24 cellular contexts compared by ENCODE assay signal in genomic region chr12:96226801-96227348, GRCh38. TPM values are rescaled to one million over a fixed set of nuclear protein-coding genes. Genes with fewer than 3 reads are reported as not detected.
DNase-seq lines count a peak whose midpoint lies in the region; ATAC-seq and TF ChIP-seq lines count a peak whose summit lies in the region.
"Had no signal": no experiment of that assay in that cellular context is flagged by ENCODE, and none has a peak within 500 bp of the region (broad histone marks: within the 10 kb centered on the region; RNA-seq: fewer than 3 reads in every experiment).

No MANE protein-coding gene starts in this region.

- H3K27me3 ChIP-seq in CD4-positive, alpha-beta memory T cell (ENCODE audit: insufficient read depth, low read length), result no peaks in the 10 kb centered on the region
- H3K27me3 ChIP-seq: MG63, sigmoid colon, tibial nerve had no signal

- DNase-seq in activated CD4-positive, alpha-beta T cell treated with anti-CD3 and anti-CD28 coated beads for 36 hours, result no peak
- DNase-seq in activated CD4-positive, alpha-beta T cell treated with anti-CD3 and anti-CD28 coated beads for 4 hours, result no peak
- DNase-seq in CD4-positive, alpha-beta memory T cell, result no peak
- DNase-seq in glutamatergic neuron (no peak), ecto neural progenitor cell (ENCODE audit: low spot score) (no peak)
- DNase-seq: activated CD4-positive, alpha-beta T cell treated with anti-CD3 and anti-CD28 coated beads for 1 hour; COR-L47; effector CD4-positive, alpha-beta T cell; GF-D8; kidney; MG63; NCI-H2081; NCI-H446; NCI-H82; PC-3; SHP77; sigmoid colon; SW 1271 had no signal

- no peak overlapping the region for H3K27ac ChIP-seq in CD4-positive, alpha-beta memory T cell (ENCODE audit: low read depth, low read length)
- H3K27ac ChIP-seq: tibial nerve had no signal

- intact Hi-C loops in activated CD4-positive, alpha-beta T cell treated with anti-CD3 and anti-CD28 coated beads for 36 hours (cut with DNase I, micrococcal nuclease), result no loop called here
- intact Hi-C loops in CD4-positive, alpha-beta memory T cell (cut with micrococcal nuclease), result no loop called here

- no peaks in the 10 kb centered on the region for H3K27me3 Mint-ChIP-seq in activated CD4-positive, alpha-beta T cell treated with anti-CD3 and anti-CD28 coated beads for 36 hours
- H3K27me3 Mint-ChIP-seq in CD4-positive, alpha-beta memory T cell, result no peaks in the 10 kb centered on the region
- no peaks in the 10 kb centered on the region for H3K27me3 Mint-ChIP-seq in activated T-helper 17 cell treated with anti-CD3 and anti-CD28 coated beads, Interleukin-2, amount 50 U/mL, for 72 hours
- peaks cover 9% of the 10 kb centered on the region for H3K27me3 Mint-ChIP-seq in glutamatergic neuron (ENCODE audit: unreplicated experiment)
- H3K27me3 Mint-ChIP-seq: progenitor cell of endocrine pancreas had no signal

- H3K4me1 Mint-ChIP-seq in activated CD4-positive, alpha-beta T cell treated with anti-CD3 and anti-CD28 coated beads for 36 hours, result peaks cover 35% of the 10 kb centered on the region
- H3K4me1 Mint-ChIP-seq in CD4-positive, alpha-beta memory T cell, result peaks cover 37 to 73% (median 49%) of the 10 kb centered on the region in 4 donors
- H3K4me1 Mint-ChIP-seq in activated T-helper 17 cell treated with anti-CD3 and anti-CD28 coated beads, Interleukin-2, amount 50 U/mL, for 72 hours, result peaks cover 50% of the 10 kb centered on the region
- H3K4me1 Mint-ChIP-seq in glutamatergic neuron (ENCODE audit: low read depth, unreplicated experiment), result peaks cover 11% of the 10 kb centered on the region

- H3K4me3 ChIP-seq in CD4-positive, alpha-beta memory T cell (ENCODE audit: low read length in 2 of 2), result no peak overlapping the region
- H3K4me3 ChIP-seq: lung, MG63, sigmoid colon, tibial nerve had no signal

- TF ChIP-seq CTCF in glutamatergic neuron (IDR thresholded peaks at IDR 0.05; ENCODE audit: partially characterized antibody, unreplicated experiment), result no peak

- peaks cover 26% of the 10 kb centered on the region for H3K36me3 ChIP-seq in CD4-positive, alpha-beta memory T cell (ENCODE audit: insufficient read depth, low read length)
- H3K36me3 ChIP-seq: sigmoid colon, tibial nerve had no signal

- CTCF ChIA-PET in activated CD4-positive, alpha-beta T cell treated with anti-CD3 and anti-CD28 coated beads for 36 hours (lab: Charles Lee), result interaction anchor here (1.0 to 1.2 kb wide), 3 partner anchors 12 to 55 kb away, joined by 3 to 5 read pairs (median 3); no protein-coding TSS in a partner anchor
- CTCF ChIA-PET in CD4-positive, alpha-beta memory T cell (lab: Charles Lee; ENCODE audit: partially characterized antibody), result interaction anchor here (1.2 kb wide), 1 partner anchor 11 kb away, joined by 9 read pairs; no protein-coding TSS in a partner anchor

- no peak for TF ChIP-seq POLR2A in GM18505 (IDR thresholded peaks at IDR 0.05; ENCODE audit: borderline replicate concordance, extremely low read depth, insufficient read depth, insufficient read length)

- H3K27ac Mint-ChIP-seq in activated CD4-positive, alpha-beta T cell treated with anti-CD3 and anti-CD28 coated beads for 36 hours, result peak overlapping the region; percentile 26
- peak overlapping the region; percentile 43 to 92 (median 71) for H3K27ac Mint-ChIP-seq in CD4-positive, alpha-beta memory T cell
- peak overlapping the region; percentile 86 for H3K27ac Mint-ChIP-seq in activated T-helper 17 cell treated with anti-CD3 and anti-CD28 coated beads, Interleukin-2, amount 50 U/mL, for 72 hours
- peak overlapping the region; percentile 42 for H3K27ac Mint-ChIP-seq in glutamatergic neuron (ENCODE audit: unreplicated experiment)
- H3K27ac Mint-ChIP-seq: progenitor cell of endocrine pancreas had no signal

- H3K4me3 Mint-ChIP-seq in activated CD4-positive, alpha-beta T cell treated with anti-CD3 and anti-CD28 coated beads for 36 hours, result no peak overlapping the region
- peak overlapping the region in 4 of 8 donors; percentile 6 to 36 (median 21) for H3K4me3 Mint-ChIP-seq in CD4-positive, alpha-beta memory T cell
- H3K4me3 Mint-ChIP-seq in activated T-helper 17 cell treated with anti-CD3 and anti-CD28 coated beads, Interleukin-2, amount 50 U/mL, for 72 hours, result peak overlapping the region; percentile 31
- no peak overlapping the region for H3K4me3 Mint-ChIP-seq in glutamatergic neuron (ENCODE audit: unreplicated experiment)

- peaks cover 2% of the 10 kb centered on the region for H3K9me3 Mint-ChIP-seq in activated CD4-positive, alpha-beta T cell treated with anti-CD3 and anti-CD28 coated beads for 36 hours (ENCODE audit: low read depth)
- H3K9me3 Mint-ChIP-seq in CD4-positive, alpha-beta memory T cell, result no peaks in the 10 kb centered on the region
- no peaks in the 10 kb centered on the region for H3K9me3 Mint-ChIP-seq in activated T-helper 17 cell treated with anti-CD3 and anti-CD28 coated beads, Interleukin-2, amount 50 U/mL, for 72 hours
- peaks cover 5% of the 10 kb centered on the region for H3K9me3 Mint-ChIP-seq in glutamatergic neuron (ENCODE audit: unreplicated experiment)

- no peak for ATAC-seq in activated CD4-positive, alpha-beta T cell treated with anti-CD3 and anti-CD28 coated beads for 36 hours
- ATAC-seq in activated T-helper 17 cell treated with anti-CD3 and anti-CD28 coated beads, Interleukin-2, amount 50 U/mL, for 72 hours (replicated peaks), result peak; percentile 17
- ATAC-seq in GM18505 (IDR thresholded peaks at IDR 0.05; ENCODE audit: unreplicated experiment), result no peak
- ATAC-seq in GM18498 (IDR thresholded peaks at IDR 0.05; ENCODE audit: unreplicated experiment), result no peak
- ATAC-seq: PC-3 had no signal

- H3K36me3 Mint-ChIP-seq in activated CD4-positive, alpha-beta T cell treated with anti-CD3 and anti-CD28 coated beads for 36 hours (ENCODE audit: low read depth), result peaks cover 35% of the 10 kb centered on the region
- peaks cover 44 to 66% of the 10 kb centered on the region in 2 donors for H3K36me3 Mint-ChIP-seq in CD4-positive, alpha-beta memory T cell
- H3K36me3 Mint-ChIP-seq in activated T-helper 17 cell treated with anti-CD3 and anti-CD28 coated beads, Interleukin-2, amount 50 U/mL, for 72 hours (ENCODE audit: low read depth), result peaks cover 93% of the 10 kb centered on the region
- no peaks in the 10 kb centered on the region for H3K36me3 Mint-ChIP-seq in glutamatergic neuron (ENCODE audit: unreplicated experiment)

- POLR2A ChIA-PET in activated CD4-positive, alpha-beta T cell treated with anti-CD3 and anti-CD28 coated beads for 36 hours (lab: Charles Lee), result no interaction called here
- POLR2A ChIA-PET in CD4-positive, alpha-beta memory T cell (lab: Charles Lee; ENCODE audit: partially characterized antibody), result interaction anchor here (0.6 to 1.0 kb wide), 2 partner anchors 9 to 31 kb away, joined by 3 read pairs; no protein-coding TSS in a partner anchor

- H3K9me3 ChIP-seq in CD4-positive, alpha-beta memory T cell (ENCODE audit: control insufficient read depth in 1 of 2, low read length in 2 of 2), result no peaks in the 10 kb centered on the region
- H3K9me3 ChIP-seq: MG63, sigmoid colon, tibial nerve had no signal

- H3K4me1 ChIP-seq in CD4-positive, alpha-beta memory T cell (ENCODE audit: insufficient read depth, low read length), result peaks cover 21% of the 10 kb centered on the region

RNA-seq across cellular contexts. Expression of gene ELK3, which starts 32.7 kb away (rescaled TPM):
- 10 to 100 TPM; 17.0 to 17.4 TPM for total RNA-seq in activated CD4-positive, alpha-beta T cell treated with anti-CD3 and anti-CD28 coated beads for 36 hours
- 10 to 100 TPM; 56.4 to 56.5 TPM for total RNA-seq in CD4-positive, alpha-beta memory T cell
- 10 to 100 TPM; 20.8 to 56.5 TPM for polyA plus RNA-seq in CD4-positive, alpha-beta memory T cell
- 10 to 100 TPM; 31.3 to 39.2 TPM for total RNA-seq in activated T-helper 17 cell treated with anti-CD3 and anti-CD28 coated beads, Interleukin-2, amount 50 U/mL, for 72 hours
- 3.7 TPM for total RNA-seq in glutamatergic neuron (ENCODE audit: unreplicated experiment)

Comparison
In these comparisons a context has a peak if more than half of its experiments do, and no peak if none do; other contexts are left out.
1. H3K27ac Mint-ChIP-seq: peak in every context shown above with its lines; median percentile 86 in activated T-helper 17 cell treated with anti-CD3 and anti-CD28 coated beads, Interleukin-2, amount 50 U/mL, for 72 hours; 71 in CD4-positive, alpha-beta memory T cell; 42 in glutamatergic neuron; 26 in activated CD4-positive, alpha-beta T cell treated with anti-CD3 and anti-CD28 coated beads for 36 hours.